7 cellular contexts compared by ENCODE assay signal in genomic region chr3:184315871-184316661, GRCh38. TPM values are rescaled to one million over a fixed set of nuclear protein-coding genes. Genes with fewer than 3 reads are reported as not detected.
DNase-seq lines count a peak whose midpoint lies in the region; ATAC-seq and TF ChIP-seq lines count a peak whose summit lies in the region.

No MANE protein-coding gene starts in this region.

- no peak for TF ChIP-seq CTCF in HFF-Myc (IDR thresholded peaks at IDR 0.05; ENCODE audit: low read depth, low read length, missing control alignments)
- TF ChIP-seq CTCF in WI38 (IDR thresholded peaks at IDR 0.05; ENCODE audit: low read depth, low read length) = no peak
- no peak for TF ChIP-seq CTCF in foreskin keratinocyte (conservative IDR thresholded peaks at IDR 0.05)

- DNase-seq in HFF-Myc (ENCODE audit: extremely low read depth, low read depth) (no peak), foreskin keratinocyte (no peak)
- no peak for DNase-seq in effector CD8-positive, alpha-beta T cell (lab: John Stamatoyannopoulos, UW)
- no peak for DNase-seq in stimulated activated CD4-positive, alpha-beta T cell treated with anti-CD3 and anti-CD28 coated beads, Interleukin-4, amount 100 ng/mL, for 1 hour

- no peaks in the 10 kb centered on the region for H3K9me3 ChIP-seq in skeletal muscle tissue (ENCODE audit: control insufficient read depth in 3 of 3, low read length in 3 of 3)

- H3K4me3 ChIP-seq in HFF-Myc (replicated peaks; ENCODE audit: low read depth, low read length) (peak overlapping the region; percentile 95), WI38 (ENCODE audit: low read depth, low read length) (peak overlapping the region; percentile 90), skeletal muscle tissue (ENCODE audit: low read length in 3 of 3) (peak overlapping the region; percentile 72 to 93 (median 88))

- peak overlapping the region; percentile 77 to 96 (median 82) for H3K9ac ChIP-seq in skeletal muscle tissue (ENCODE audit: low read depth in 1 of 3, low read length in 3 of 3)

- peaks cover 5 to 26% (median 20%) of the 10 kb centered on the region in 3 donors for H3K36me3 ChIP-seq in skeletal muscle tissue (ENCODE audit: control insufficient read depth in 3 of 3, insufficient read depth in 3 of 3, low read length in 3 of 3)

- H3K27me3 ChIP-seq in foreskin keratinocyte (no peaks in the 10 kb centered on the region), skeletal muscle tissue (ENCODE audit: control insufficient read depth in 3 of 3, insufficient read depth in 3 of 3, low read length in 3 of 3) (no peaks in the 10 kb centered on the region)

- ATAC-seq in foreskin keratinocyte = no peak
- no peak for ATAC-seq in GM19455 (IDR thresholded peaks at IDR 0.05; ENCODE audit: unreplicated experiment)

- H3K27ac ChIP-seq in foreskin keratinocyte = peak overlapping the region; percentile 79
- peak overlapping the region; percentile 97 for H3K27ac ChIP-seq in skeletal muscle tissue (ENCODE audit: low read depth, low read length)

- H3K4me1 ChIP-seq in foreskin keratinocyte = peaks cover 14% of the 10 kb centered on the region
- peaks cover 49 to 54% (median 50%) of the 10 kb centered on the region in 3 donors for H3K4me1 ChIP-seq in skeletal muscle tissue (ENCODE audit: control insufficient read depth in 3 of 3, insufficient read depth in 3 of 3, low read length in 3 of 3)

RNA-seq across cellular contexts. Expression of gene EIF4G1, which starts 1.7 kb away (rescaled TPM):
- total RNA-seq in foreskin keratinocyte (467 and 485 TPM in 2 replicates), skeletal muscle tissue (162 TPM)
- 344 and 350 TPM in 2 replicates for polyA plus RNA-seq in foreskin keratinocyte

RNA-seq across cellular contexts. Expression of gene PSMD2, which starts 17.0 kb away (rescaled TPM):
- 838 and 935 TPM in 2 replicates for total RNA-seq in foreskin keratinocyte
- polyA plus RNA-seq in foreskin keratinocyte = 551 and 627 TPM in 2 replicates
- 259 TPM for total RNA-seq in skeletal muscle tissue

RNA-seq across cellular contexts. Expression of gene FAM131A, which starts 21.3 kb away (rescaled TPM):
- 13.3 and 14.6 TPM in 2 replicates for total RNA-seq in foreskin keratinocyte
- polyA plus RNA-seq in foreskin keratinocyte = 11.6 and 11.7 TPM in 2 replicates
- total RNA-seq in skeletal muscle tissue = 9.4 TPM

RNA-seq across cellular contexts. Expression of gene ECE2, which starts 40.2 kb away (rescaled TPM):
- total RNA-seq in foreskin keratinocyte = not detected in 2 replicates
- not detected in 2 replicates for polyA plus RNA-seq in foreskin keratinocyte
- not detected for total RNA-seq in skeletal muscle tissue

RNA-seq across cellular contexts. Expression of gene CLCN2, which starts 45.3 kb away (rescaled TPM):
- total RNA-seq in foreskin keratinocyte = 4.7 and 5.4 TPM in 2 replicates
- 3.8 and 3.9 TPM in 2 replicates for polyA plus RNA-seq in foreskin keratinocyte
- 2.6 TPM for total RNA-seq in skeletal muscle tissue
